In the genomic region with DNA sequence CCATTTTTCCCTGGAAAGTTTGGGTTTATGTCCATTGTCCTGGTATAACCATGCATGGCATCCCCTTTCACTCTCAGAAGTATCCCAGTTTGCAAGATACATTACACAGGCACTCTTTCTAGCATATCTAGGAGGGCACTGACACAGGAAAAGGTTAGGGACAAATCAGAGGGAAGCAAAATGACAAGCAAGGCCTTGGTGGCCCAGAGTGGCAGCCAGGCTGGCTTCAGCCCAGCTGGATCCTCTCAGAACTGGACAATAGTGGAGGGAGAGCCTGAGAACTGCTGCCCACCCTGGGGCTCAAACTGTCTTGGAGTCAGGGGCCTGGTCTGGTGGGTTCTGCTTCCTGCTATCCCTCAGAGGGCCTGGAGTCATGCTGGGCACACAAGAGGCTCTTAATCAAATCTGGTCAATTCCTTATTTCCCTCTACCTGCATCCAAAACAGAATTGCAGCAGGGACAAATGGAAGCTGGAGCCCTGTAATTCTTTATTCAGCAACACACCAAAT, we compare ENCODE assay signal across 18 cellular contexts. TPM values are rescaled to one million over a fixed set of nuclear protein-coding genes. Genes with fewer than 3 reads are reported as not detected.
DNase-seq lines count a peak whose midpoint lies in the region; ATAC-seq, FAIRE-seq and TF ChIP-seq lines count a peak whose summit lies in the region.
"Had no signal": no experiment of that assay in that cellular context is flagged by ENCODE, and none has a peak within 500 bp of the region (broad histone marks: within the 10 kb centered on the region; RNA-seq: fewer than 3 reads in every experiment).

No MANE protein-coding gene starts in this region.

- H3F3A ChIP-seq in PC-9 (ENCODE audit: insufficient read depth, low read depth): peaks cover 35% of the 10 kb centered on the region

- H3K27ac ChIP-seq in PC-9 (no peak overlapping the region), colonic mucosa (peak overlapping the region; percentile 88), small intestine (ENCODE audit: low read depth in 1 of 2, low read length in 1 of 2) (peak overlapping the region; percentile 81 to 94)
- H3K27ac ChIP-seq: A549 had no signal

- no peaks in the 10 kb centered on the region for H3K9me2 ChIP-seq in PC-9 (ENCODE audit: insufficient read depth)

- no peaks in the 10 kb centered on the region for H3K9me3 Mint-ChIP-seq in activated CD4-positive, alpha-beta T cell treated with anti-CD3 and anti-CD28 coated beads, Interleukin-2, amount 10 ng/mL, durations not matched to agents 7 days and 5 days
- H3K9me3 Mint-ChIP-seq: CD8-positive, alpha-beta memory T cell; naive B cell had no signal

- no peak overlapping the region for H2AFZ ChIP-seq in PC-9

- no peak for TF ChIP-seq CTCF in PC-9 (conservative IDR thresholded peaks at IDR 0.05)
- TF ChIP-seq CTCF in colonic mucosa (IDR thresholded peaks at IDR 0.05): no peak

- DNase-seq in activated CD4-positive, alpha-beta T cell treated with anti-CD3 and anti-CD28 coated beads, Interleukin-2, amount 10 ng/mL, durations not matched to agents 7 days and 5 days: no peak
- DNase-seq in activated CD4-positive, alpha-beta T cell treated with anti-CD3 and anti-CD28 coated beads, Interleukin-2, amount 50 U/mL, for 4 hours: no peak
- DNase-seq in PC-9: no peak
- DNase-seq in colonic mucosa: no peak
- DNase-seq in small intestine: peak; percentile 33
- DNase-seq in cortex of kidney (lab: John Stamatoyannopoulos, UW): no peak
- no peak for DNase-seq in SIG-M5 treated with dmso at 0.1 percent for 504 hours (lab: John Stamatoyannopoulos, UW; ENCODE audit: unreplicated experiment)
- DNase-seq: CD8-positive, alpha-beta memory T cell; EL; KBM-7; naive B cell; NCI-H1092 treated with DMSO at 0.1 percent for 48 hours; NCI-H2171; spleen; SW 1271 had no signal

- ATAC-seq in HG02678 (IDR thresholded peaks at IDR 0.05; ENCODE audit: unreplicated experiment): no peak
- ATAC-seq: A549 had no signal

- POLR2A ChIA-PET in activated CD4-positive, alpha-beta T cell treated with anti-CD3 and anti-CD28 coated beads, Interleukin-2, amount 10 ng/mL, durations not matched to agents 7 days and 5 days (lab: Charles Lee): no interaction called here
- POLR2A ChIA-PET in PC-9 (lab: Charles Lee; ENCODE audit: unreplicated experiment): no interaction called here

- peak overlapping the region; percentile 99 for H3K4me2 ChIP-seq in PC-9
- H3K4me2 ChIP-seq: A549 had no signal

- H3K4me3 Mint-ChIP-seq in activated CD4-positive, alpha-beta T cell treated with anti-CD3 and anti-CD28 coated beads, Interleukin-2, amount 10 ng/mL, durations not matched to agents 7 days and 5 days: no peak overlapping the region

- H3K9ac ChIP-seq in colonic mucosa (ENCODE audit: low read depth in 2 of 2, low read length in 2 of 2): peak overlapping the region; percentile 27 to 71

- peaks cover 51% of the 10 kb centered on the region for H3K79me2 ChIP-seq in PC-9 (ENCODE audit: low read depth)

- H3K27ac Mint-ChIP-seq in activated CD4-positive, alpha-beta T cell treated with anti-CD3 and anti-CD28 coated beads, Interleukin-2, amount 10 ng/mL, durations not matched to agents 7 days and 5 days: peak overlapping the region; percentile 64
- H3K27ac Mint-ChIP-seq: naive B cell had no signal

- H3K27me3 ChIP-seq in PC-9 (ENCODE audit: insufficient read depth, low read depth): no peaks in the 10 kb centered on the region
- no peaks in the 10 kb centered on the region for H3K27me3 ChIP-seq in colonic mucosa
- H3K27me3 ChIP-seq in small intestine (ENCODE audit: control insufficient read depth in 2 of 2, insufficient read depth in 2 of 2, low read length in 2 of 2): no peaks in the 10 kb centered on the region

- H4K20me1 ChIP-seq in PC-9 (ENCODE audit: insufficient read depth): no peaks in the 10 kb centered on the region

- H3K36me3 Mint-ChIP-seq in activated CD4-positive, alpha-beta T cell treated with anti-CD3 and anti-CD28 coated beads, Interleukin-2, amount 10 ng/mL, durations not matched to agents 7 days and 5 days (ENCODE audit: low read depth): peaks cover 10% of the 10 kb centered on the region
- H3K36me3 Mint-ChIP-seq: CD8-positive, alpha-beta memory T cell had no signal

- H3K4me1 ChIP-seq in PC-9 (replicated peaks; ENCODE audit: insufficient read depth) (peaks cover 62% of the 10 kb centered on the region), colonic mucosa (peaks cover 11% of the 10 kb centered on the region), small intestine (ENCODE audit: control insufficient read depth in 2 of 2, insufficient read depth in 1 of 2, low read depth in 1 of 2, low read length in 1 of 2) (peaks cover 2 to 3% of the 10 kb centered on the region in 2 donors)

- H3K36me3 ChIP-seq in PC-9 (ENCODE audit: low read depth): peaks cover 4% of the 10 kb centered on the region; the same call in 1 of the 2 replicates
- H3K36me3 ChIP-seq in colonic mucosa: no peaks in the 10 kb centered on the region
- peaks cover 0 to 3% of the 10 kb centered on the region in 2 donors for H3K36me3 ChIP-seq in small intestine (ENCODE audit: control insufficient read depth in 2 of 2, insufficient read depth in 2 of 2, low read length in 2 of 2)
- H3K36me3 ChIP-seq: spleen had no signal

- intact Hi-C loops in PC-9 (cut with micrococcal nuclease; ENCODE audit: unreplicated experiment): loop anchor here (5.0 to 10.0 kb wide), 3 partner anchors 123 to 715 kb away; a partner anchor contains a TSS
- intact Hi-C loops in colonic mucosa (cut with DNase I): no loop called here

- CTCF ChIA-PET in activated CD4-positive, alpha-beta T cell treated with anti-CD3 and anti-CD28 coated beads, Interleukin-2, amount 10 ng/mL, durations not matched to agents 7 days and 5 days (lab: Charles Lee): interaction anchor here (1.1 to 14.6 kb wide), 2 partner anchors 15 to 28 kb away, joined by 4 to 170 read pairs; no protein-coding TSS in a partner anchor
- CTCF ChIA-PET in PC-9 (lab: Charles Lee): no interaction called here

- peaks cover 19% of the 10 kb centered on the region for H3K27me3 Mint-ChIP-seq in activated CD4-positive, alpha-beta T cell treated with anti-CD3 and anti-CD28 coated beads, Interleukin-2, amount 10 ng/mL, durations not matched to agents 7 days and 5 days

- H3K4me1 Mint-ChIP-seq in activated CD4-positive, alpha-beta T cell treated with anti-CD3 and anti-CD28 coated beads, Interleukin-2, amount 10 ng/mL, durations not matched to agents 7 days and 5 days: peaks cover 70% of the 10 kb centered on the region

- no TSS peak for BruUV-seq in PC-9 (replicated peaks; lab: Mats Ljungman, UMichigan)

- H3K9me3 ChIP-seq in PC-9 (ENCODE audit: insufficient read depth, low read depth) (no peaks in the 10 kb centered on the region), colonic mucosa (no peaks in the 10 kb centered on the region), small intestine (ENCODE audit: control insufficient read depth, low read depth) (no peaks in the 10 kb centered on the region)
- H3K9me3 ChIP-seq: A549, spleen had no signal

- no peak for FAIRE-seq in small intestine (lab: Jason Lieb, UNC)
- FAIRE-seq: A549, RCC 7860 had no signal

- H3K4me3 ChIP-seq in PC-9 (no peak overlapping the region), colonic mucosa (peak overlapping the region; percentile 62), small intestine (ENCODE audit: low read depth in 1 of 2, low read length in 2 of 2) (peak overlapping the region; percentile 18 to 68)
- H3K4me3 ChIP-seq: A549 had no signal

RNA-seq across cellular contexts. Expression of a gene that starts 2.6 kb away (rescaled TPM):
- 10 to 100 TPM; 16.4 to 17.3 TPM for total RNA-seq in activated CD4-positive, alpha-beta T cell treated with anti-CD3 and anti-CD28 coated beads, Interleukin-2, amount 10 ng/mL, durations not matched to agents 7 days and 5 days
- 7.5 and 12.3 TPM in 2 replicates for total RNA-seq in PC-9 (2021)
- total RNA-seq in colonic mucosa: 100 to 1,000 TPM; 124 to 140 TPM
- polyA plus RNA-seq in small intestine: 10 to 100 TPM; 36.7 to 61.0 (median 47.0) TPM
